In the genomic region with DNA sequence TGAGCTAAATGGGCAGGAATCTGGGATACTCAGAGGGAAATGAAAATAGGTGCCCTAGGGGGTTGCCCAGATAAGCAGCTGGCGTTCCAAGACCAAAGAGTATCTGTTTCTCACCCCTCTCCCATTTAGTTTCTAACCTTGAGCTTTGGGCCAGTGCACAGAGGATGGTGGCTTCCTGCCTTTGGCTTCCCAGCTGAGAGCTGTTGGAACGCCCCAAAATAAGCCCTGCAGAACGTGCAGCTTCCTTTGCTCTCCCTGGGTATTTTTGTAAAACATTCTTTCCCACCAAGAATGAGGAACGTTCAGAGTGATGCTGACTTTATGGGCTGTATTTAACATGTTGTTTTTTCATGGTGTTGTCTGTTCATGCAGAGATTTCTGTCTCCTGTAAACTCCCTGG, we compare ENCODE assay signal across 17 cellular contexts.
DNase-seq lines count a peak whose midpoint lies in the region; FAIRE-seq and TF ChIP-seq lines count a peak whose summit lies in the region.
"Had no signal": no experiment of that assay in that cellular context is flagged by ENCODE, and none has a peak within 500 bp of the region (broad histone marks: within the 10 kb centered on the region; RNA-seq: fewer than 3 reads in every experiment).

No MANE protein-coding gene starts in this region.

- H3K27ac ChIP-seq in astrocyte (ENCODE audit: low read depth, low read length) (no peak overlapping the region), transverse colon (peak overlapping the region; percentile 85 to 92 (median 86))

- no peak overlapping the region for H2AFZ ChIP-seq in astrocyte (ENCODE audit: low read depth, low read length)

- H3K9me3 Mint-ChIP-seq in HFFc6 (no peaks in the 10 kb centered on the region), astrocyte (ENCODE audit: unreplicated experiment) (no peaks in the 10 kb centered on the region), neural crest cell (no peaks in the 10 kb centered on the region)

- H3K27ac Mint-ChIP-seq in HFFc6 (peak overlapping the region; percentile 32), astrocyte (ENCODE audit: unreplicated experiment) (peak overlapping the region; percentile 64), neural crest cell (ENCODE audit: unreplicated experiment) (peak overlapping the region; percentile 48)

- H4K20me1 ChIP-seq in astrocyte (ENCODE audit: insufficient read depth, low read length): peaks cover 70% of the 10 kb centered on the region

- H3K4me1 Mint-ChIP-seq in HFFc6 (ENCODE audit: low read depth): peaks cover 63% of the 10 kb centered on the region
- peaks cover 54% of the 10 kb centered on the region for H3K4me1 Mint-ChIP-seq in astrocyte (ENCODE audit: low read depth, unreplicated experiment)
- peaks cover 25% of the 10 kb centered on the region for H3K4me1 Mint-ChIP-seq in neural crest cell

- H3K4me3 ChIP-seq in astrocyte (ENCODE audit: insufficient read depth, low read depth, low read length) (no peak overlapping the region), transverse colon (peak overlapping the region in 1 of 4 donors; percentile 13)
- H3K4me3 ChIP-seq: body of pancreas, pancreas, smooth muscle cell had no signal

- H3K9me3 ChIP-seq in astrocyte (ENCODE audit: insufficient read depth, low read depth, low read length) (no peaks in the 10 kb centered on the region), transverse colon (no peaks in the 10 kb centered on the region)
- H3K9me3 ChIP-seq: body of pancreas, pancreas had no signal

- no peaks in the 10 kb centered on the region for H3K27me3 Mint-ChIP-seq in HFFc6 (ENCODE audit: insufficient read depth)
- H3K27me3 Mint-ChIP-seq in astrocyte (ENCODE audit: low read depth, unreplicated experiment): no peaks in the 10 kb centered on the region
- no peaks in the 10 kb centered on the region for H3K27me3 Mint-ChIP-seq in neural crest cell (ENCODE audit: low read depth)
- H3K27me3 Mint-ChIP-seq: B cell had no signal

- H3K27me3 ChIP-seq in astrocyte (ENCODE audit: insufficient read depth, low read length) (no peaks in the 10 kb centered on the region), transverse colon (no peaks in the 10 kb centered on the region)
- H3K27me3 ChIP-seq: body of pancreas, pancreas had no signal

- no peak overlapping the region for H3K9ac ChIP-seq in astrocyte (ENCODE audit: low read length)

- intact Hi-C loops in transverse colon (cut with DNase I; ENCODE audit: low total_unique reads): loop anchor here (10.0 kb wide), 2 partner anchors 163 to 727 kb away; no protein-coding TSS in a partner anchor

- H3K36me3 ChIP-seq in astrocyte (ENCODE audit: insufficient read depth, low read length) (peaks cover 8% of the 10 kb centered on the region), transverse colon (no peaks in the 10 kb centered on the region)
- H3K36me3 ChIP-seq: pancreas had no signal

- peak overlapping the region; percentile 0 for H3K4me2 ChIP-seq in astrocyte (ENCODE audit: low read length)
- H3K4me2 ChIP-seq: smooth muscle cell had no signal

- H3K36me3 Mint-ChIP-seq in HFFc6 (ENCODE audit: low read depth) (peaks cover 23% of the 10 kb centered on the region), astrocyte (ENCODE audit: low read depth, unreplicated experiment) (peaks cover 19% of the 10 kb centered on the region), neural crest cell (ENCODE audit: low read depth) (peaks cover 7% of the 10 kb centered on the region)

- H3K4me3 Mint-ChIP-seq in HFFc6: no peak overlapping the region
- peak overlapping the region; percentile 60 for H3K4me3 Mint-ChIP-seq in astrocyte (ENCODE audit: unreplicated experiment)
- H3K4me3 Mint-ChIP-seq in neural crest cell: no peak overlapping the region
- H3K4me3 Mint-ChIP-seq: B cell had no signal

- no peak for TF ChIP-seq EP300 in transverse colon (IDR thresholded peaks at IDR 0.05; ENCODE audit: low read depth)

- H3K4me1 ChIP-seq in astrocyte (ENCODE audit: insufficient read depth, low read length) (peaks cover 29% of the 10 kb centered on the region), transverse colon (peaks cover 26 to 75% (median 71%) of the 10 kb centered on the region in 4 donors)

- no peak for FAIRE-seq in astrocyte (lab: Jason Lieb, UNC)
- FAIRE-seq: keratinocyte, pancreas had no signal

- in situ Hi-C loops in transverse colon (cut with MboI; ENCODE audit: low pct_ligation_motif_present in 1 of 4, low pct_unique_long_range_greater_than_20kb in 1 of 4, low sequenced_read_pairs in 3 of 4): no loop called here

- TF ChIP-seq POLR2A in transverse colon (IDR thresholded peaks at IDR 0.05): no peak

- peaks cover 100% of the 10 kb centered on the region for H3K79me2 ChIP-seq in astrocyte (ENCODE audit: insufficient read depth, low read length)

- TF ChIP-seq CTCF in HFFc6 (IDR thresholded peaks at IDR 0.05) (no peak), astrocyte (IDR thresholded peaks at IDR 0.05; ENCODE audit: insufficient read depth, low read depth, low read length) (no peak), neural crest cell (conservative IDR thresholded peaks at IDR 0.05) (no peak), transverse colon (IDR thresholded peaks at IDR 0.05) (no peak)

- DNase-seq in HFFc6 (no peak), astrocyte (ENCODE audit: low read depth) (no peak), neural crest cell (ENCODE audit: low read depth, low spot score) (no peak), transverse colon (no peak), anterior cingulate cortex (lab: John Stamatoyannopoulos, UW) (no peak), MV-4-11 (lab: John Stamatoyannopoulos, UW) (no peak), NCI-H524 treated with DMSO at 0.1 percent for 48 hours (lab: John Stamatoyannopoulos, UW) (no peak)
- DNase-seq: activated CD8-positive, alpha-beta memory T cell treated with anti-CD3 and anti-CD28 coated beads, Interleukin-2, amount 50 U/mL, for 4 hours; activated naive CD4-positive, alpha-beta T cell; body of pancreas; DMS153; NCI-H146; pancreas; SIG-M5 had no signal

- WGBS in transverse colon (ENCODE audit: low coverage in 1 of 2), 2 donors: 62% methylated on average over 4 of the region's 4 CpGs
